In the genomic region with DNA sequence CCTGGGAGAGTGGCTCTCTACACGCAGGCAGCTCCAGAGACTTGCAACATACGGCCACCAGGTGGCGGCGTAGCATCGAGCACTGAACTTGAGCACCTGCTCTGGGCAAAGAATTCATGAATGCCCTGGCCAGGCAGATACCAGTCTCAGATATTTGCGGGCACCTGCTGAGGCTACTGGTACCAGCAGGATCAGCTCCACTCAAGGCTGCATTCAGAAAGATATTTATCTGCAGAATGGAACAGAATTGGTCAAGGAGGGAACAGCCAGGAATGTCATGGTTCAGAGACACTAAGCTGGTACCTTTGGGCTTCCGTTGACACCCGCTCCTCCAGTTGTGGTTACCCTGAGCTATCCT, we compare ENCODE assay signal across 9 cellular contexts. TPM values are rescaled to one million over a fixed set of nuclear protein-coding genes. Genes with fewer than 3 reads are reported as not detected.
DNase-seq lines count a peak whose midpoint lies in the region; ATAC-seq and TF ChIP-seq lines count a peak whose summit lies in the region.
"Had no signal": no experiment of that assay in that cellular context is flagged by ENCODE, and none has a peak within 500 bp of the region (broad histone marks: within the 10 kb centered on the region; RNA-seq: fewer than 3 reads in every experiment).

No MANE protein-coding gene starts in this region.

- H3K27ac ChIP-seq in dorsolateral prefrontal cortex: peak overlapping the region in 1 of 59 donors; percentile 47

- H3K27me3 Mint-ChIP-seq in activated CD4-positive, alpha-beta memory T cell treated with anti-CD3 and anti-CD28 coated beads for 36 hours: peaks cover 13% of the 10 kb centered on the region

- H3K27ac Mint-ChIP-seq in activated CD4-positive, alpha-beta memory T cell treated with anti-CD3 and anti-CD28 coated beads for 36 hours: no peak overlapping the region

- CTCF ChIA-PET in activated CD4-positive, alpha-beta memory T cell treated with anti-CD3 and anti-CD28 coated beads for 36 hours (lab: Charles Lee): interaction anchor here (0.6 to 5.1 kb wide), 51 partner anchors 11 to 616 kb away, joined by 3 to 117 read pairs (median 4); a partner anchor contains a TSS

- H3K4me3 ChIP-seq in dorsolateral prefrontal cortex: peak overlapping the region in 16 of 59 donors; percentile 16 to 46 (median 26)

- no peak overlapping the region for H3K4me3 Mint-ChIP-seq in activated CD4-positive, alpha-beta memory T cell treated with anti-CD3 and anti-CD28 coated beads for 36 hours

- no peaks in the 10 kb centered on the region for H3K36me3 Mint-ChIP-seq in activated CD4-positive, alpha-beta memory T cell treated with anti-CD3 and anti-CD28 coated beads for 36 hours

- no peak for TF ChIP-seq POLR2A in GM18505 (IDR thresholded peaks at IDR 0.05; ENCODE audit: borderline replicate concordance, extremely low read depth, insufficient read depth, insufficient read length)

- peaks cover 10% of the 10 kb centered on the region for H3K4me1 Mint-ChIP-seq in activated CD4-positive, alpha-beta memory T cell treated with anti-CD3 and anti-CD28 coated beads for 36 hours (ENCODE audit: low read depth)

- POLR2A ChIA-PET in activated CD4-positive, alpha-beta memory T cell treated with anti-CD3 and anti-CD28 coated beads for 36 hours (lab: Charles Lee): no interaction called here

- ATAC-seq in GM18505 (IDR thresholded peaks at IDR 0.05; ENCODE audit: unreplicated experiment) (peak; percentile 68), HG03460 (IDR thresholded peaks at IDR 0.05; ENCODE audit: unreplicated experiment) (peak; percentile 70)

- peak; percentile 91 to 100 (median 98) for TF ChIP-seq CTCF in dorsolateral prefrontal cortex (IDR thresholded peaks at IDR 0.05 in 54 of 56, conservative IDR thresholded peaks at IDR 0.05 in 2 of 56; ENCODE audit: low read depth in 1 of 56, partially characterized antibody in 56 of 56)

- peak; percentile 76 for DNase-seq in A172 (ENCODE audit: low spot score)
- peak; percentile 72 for DNase-seq in NCI-H748 treated with DMSO at 0.1 percent for 48 hours (lab: John Stamatoyannopoulos, UW)
- DNase-seq in activated CD4-positive, alpha-beta memory T cell treated with anti-CD3 and anti-CD28 coated beads for 36 hours: peak; percentile 87
- peak; percentile 83 to 93 (median 90) for DNase-seq in dorsolateral prefrontal cortex
- peak; percentile 86 to 91 for DNase-seq in lung microvascular endothelial cell (ENCODE audit: low read depth in 2 of 2)
- DNase-seq in stimulated activated CD8-positive, alpha-beta memory T cell treated with anti-CD3 and anti-CD28 coated beads, Interleukin-15, amount 100 ng/mL, for 1 hour (ENCODE audit: low read depth): peak; percentile 73

- intact Hi-C loops in activated CD4-positive, alpha-beta memory T cell treated with anti-CD3 and anti-CD28 coated beads for 36 hours (cut with micrococcal nuclease): loop anchor here (1.0 to 2.0 kb wide), 4 partner anchors 56 to 356 kb away; no protein-coding TSS in a partner anchor
- intact Hi-C loops in dorsolateral prefrontal cortex (cut with DNase I): loop anchor here (1.0 to 10.0 kb wide), 5 partner anchors 56 to 356 kb away; no protein-coding TSS in a partner anchor

- no peaks in the 10 kb centered on the region for H3K9me3 Mint-ChIP-seq in activated CD4-positive, alpha-beta memory T cell treated with anti-CD3 and anti-CD28 coated beads for 36 hours

- no peaks in the 10 kb centered on the region for H3K27me3 ChIP-seq in dorsolateral prefrontal cortex

RNA-seq across cellular contexts. Expression of a gene that starts 10.8 kb away (rescaled TPM):
- 14.2 and 15.7 TPM in 2 replicates for total RNA-seq in A172 (2014; rRNA removed; shearing (Covaris generic))
- 10 to 100 TPM; 40.6 to 42.1 TPM for total RNA-seq in activated CD4-positive, alpha-beta memory T cell treated with anti-CD3 and anti-CD28 coated beads for 36 hours
- total RNA-seq in dorsolateral prefrontal cortex (10 to 100 TPM; 10.3 to 21.3 (median 15.6) TPM), lung microvascular endothelial cell (10.1 and 11.6 TPM in 2 replicates)

RNA-seq across cellular contexts. Expression of a gene that starts 24.6 kb away (rescaled TPM):
- total RNA-seq in A172 (2014; rRNA removed; shearing (Covaris generic)): 0.10 TPM in 1 of 2 replicates, not detected in the other
- under 1 TPM; 0.33 to 0.36 TPM for total RNA-seq in activated CD4-positive, alpha-beta memory T cell treated with anti-CD3 and anti-CD28 coated beads for 36 hours
- total RNA-seq in dorsolateral prefrontal cortex: 1 to 10 TPM in 104 of 120 experiments, under 1 TPM in 16; 0.21 to 8.0 (median 2.2) TPM
- under 0.01 TPM in 1 of 2 replicates, not detected in the other for total RNA-seq in lung microvascular endothelial cell

RNA-seq across cellular contexts. Expression of a gene that starts 36.2 kb away (rescaled TPM):
- 0.05 and 1.1 TPM in 2 replicates for total RNA-seq in A172 (2014; rRNA removed; shearing (Covaris generic))
- total RNA-seq in activated CD4-positive, alpha-beta memory T cell treated with anti-CD3 and anti-CD28 coated beads for 36 hours: not detected
- total RNA-seq in dorsolateral prefrontal cortex (1 to 10 TPM in 5 of 120 experiments, under 1 TPM in 27, not detected in 88; 0.26 to 1.4 (median 0.52) TPM), lung microvascular endothelial cell (not detected in 2 replicates)

RNA-seq across cellular contexts. Expression of a gene that starts 46.0 kb away (rescaled TPM):
- total RNA-seq in A172 (2014; rRNA removed; shearing (Covaris generic)): not detected in 2 replicates
- not detected for total RNA-seq in activated CD4-positive, alpha-beta memory T cell treated with anti-CD3 and anti-CD28 coated beads for 36 hours
- total RNA-seq in dorsolateral prefrontal cortex (under 1 TPM in 1 of 120 experiments, not detected in 119; 0.19 TPM), lung microvascular endothelial cell (not detected in 2 replicates)
- total RNA-seq: subcutaneous adipose tissue had no signal
